ENCODE assay signal across 1 cellular context in genomic region chr17:81584771-81585170, GRCh38. TPM values are rescaled to one million over a fixed set of nuclear protein-coding genes. Genes with fewer than 3 reads are reported as not detected.
"Had no signal": no experiment of that assay in that cellular context is flagged by ENCODE, and none has a peak within 500 bp of the region (broad histone marks: within the 10 kb centered on the region; RNA-seq: fewer than 3 reads in every experiment).

No MANE protein-coding gene starts in this region.

RNA-seq across cellular contexts. Expression of gene FSCN2, which starts 56.6 kb away (rescaled TPM):
- total RNA-seq: HepG2 had no signal
